ENCODE assay signal across 8 cellular contexts in the genomic region with DNA sequence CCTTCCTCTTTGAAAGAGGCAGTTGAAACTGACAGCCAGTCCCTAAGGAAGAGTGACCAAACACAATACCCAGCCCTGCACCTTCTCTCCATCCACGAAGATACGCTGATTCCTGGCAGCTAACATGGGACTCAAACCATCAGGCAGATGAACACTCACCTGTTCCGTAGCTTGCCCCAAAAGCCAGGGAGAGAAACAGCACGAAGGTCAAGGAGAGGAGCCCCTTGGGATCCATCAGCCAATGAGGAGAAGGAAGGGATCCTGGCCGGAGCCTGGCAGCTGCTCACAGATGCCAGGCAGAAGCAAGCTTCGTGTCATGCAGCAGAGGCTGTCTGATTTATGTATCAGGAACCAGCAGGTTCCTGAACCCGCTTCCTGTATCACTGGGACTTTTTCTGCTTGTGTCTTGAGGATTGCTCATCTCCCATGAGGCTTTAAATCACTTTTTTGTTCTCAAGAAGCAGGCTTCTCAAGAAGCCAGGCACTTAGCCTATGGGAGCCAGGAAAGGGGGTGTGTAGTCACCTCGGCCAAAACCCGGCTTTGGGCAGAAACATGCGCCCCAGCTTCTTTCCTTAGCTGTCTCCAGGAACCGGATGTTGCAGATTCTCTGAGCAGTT. TPM values are rescaled to one million over a fixed set of nuclear protein-coding genes. Genes with fewer than 3 reads are reported as not detected.
DNase-seq lines count a peak whose midpoint lies in the region; ATAC-seq lines count a peak whose summit lies in the region.

A gene with protein sequence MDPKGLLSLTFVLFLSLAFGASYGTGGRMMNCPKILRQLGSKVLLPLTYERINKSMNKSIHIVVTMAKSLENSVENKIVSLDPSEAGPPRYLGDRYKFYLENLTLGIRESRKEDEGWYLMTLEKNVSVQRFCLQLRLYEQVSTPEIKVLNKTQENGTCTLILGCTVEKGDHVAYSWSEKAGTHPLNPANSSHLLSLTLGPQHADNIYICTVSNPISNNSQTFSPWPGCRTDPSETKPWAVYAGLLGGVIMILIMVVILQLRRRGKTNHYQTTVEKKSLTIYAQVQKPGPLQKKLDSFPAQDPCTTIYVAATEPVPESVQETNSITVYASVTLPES (minus strand): TSS at position 334 of the 618 bp plus-strand sequence. CDS start 99 bp downstream, at position 235.

- H3K36me3 Mint-ChIP-seq in activated naive CD4-positive, alpha-beta T cell treated with anti-CD3 and anti-CD28 coated beads, Interleukin-2, amount 50 U/mL, for 24 hours = peaks cover 36% of the 10 kb centered on the region
- peaks cover 55% of the 10 kb centered on the region for H3K36me3 Mint-ChIP-seq in stimulated activated effector memory CD8-positive, alpha-beta T cell treated with anti-CD3 and anti-CD28 coated beads, Interleukin-12 subunit alpha, Interleukin-12 subunit beta, amount 100 ng/mL, for 72 hours

- DNase-seq in stimulated activated effector memory CD8-positive, alpha-beta T cell treated with anti-CD3 and anti-CD28 coated beads, Interleukin-12 subunit alpha, Interleukin-12 subunit beta, amount 100 ng/mL, for 72 hours (ENCODE audit: low spot score in 2 of 2) = peak in 1 of 2 donors; percentile 64
- DNase-seq in Right ventricle myocardium superior = no peak
- no peak for DNase-seq in amniotic stem cell (lab: John Stamatoyannopoulos, UW)
- DNase-seq in NCI-H2171 treated with DMSO at 0.1 percent for 48 hours (lab: John Stamatoyannopoulos, UW) = no peak

- peak within 1 kb of the TSS; percentile 90 for H3K27ac ChIP-seq in BLaER1

- peak within 1 kb of the TSS; percentile 92 for H3K27ac Mint-ChIP-seq in activated naive CD4-positive, alpha-beta T cell treated with anti-CD3 and anti-CD28 coated beads, Interleukin-2, amount 50 U/mL, for 24 hours
- H3K27ac Mint-ChIP-seq in stimulated activated effector memory CD8-positive, alpha-beta T cell treated with anti-CD3 and anti-CD28 coated beads, Interleukin-12 subunit alpha, Interleukin-12 subunit beta, amount 100 ng/mL, for 72 hours = peak within 1 kb of the TSS; percentile 98

- H4K20me1 ChIP-seq in BLaER1 = peaks cover 5% of the 10 kb centered on the region; the same call in 1 of the 2 replicates

- ATAC-seq in GM19324 (IDR thresholded peaks at IDR 0.05; ENCODE audit: low FRiP score, unreplicated experiment) (peak; percentile 48), HG03565 (IDR thresholded peaks at IDR 0.05; ENCODE audit: unreplicated experiment) (peak; percentile 51), Right ventricle myocardium superior (ENCODE audit: poor library complexity) (no peak)
- peak; percentile 78 for ATAC-seq in stimulated activated effector memory CD8-positive, alpha-beta T cell treated with anti-CD3 and anti-CD28 coated beads, Interleukin-12 subunit alpha, Interleukin-12 subunit beta, amount 100 ng/mL, for 72 hours

- H3K9me3 ChIP-seq in BLaER1 = no peaks in the 10 kb centered on the region; the same call in 1 of the 2 replicates

- H3K27me3 Mint-ChIP-seq in activated naive CD4-positive, alpha-beta T cell treated with anti-CD3 and anti-CD28 coated beads, Interleukin-2, amount 50 U/mL, for 24 hours = no peaks in the 10 kb centered on the region

- peaks cover 76% of the 10 kb centered on the region for H3K4me1 ChIP-seq in BLaER1

- no peaks in the 10 kb centered on the region for H3K27me3 ChIP-seq in BLaER1

- H3K4me3 Mint-ChIP-seq in activated naive CD4-positive, alpha-beta T cell treated with anti-CD3 and anti-CD28 coated beads, Interleukin-2, amount 50 U/mL, for 24 hours = peak within 1 kb of the TSS; percentile 98
- peak within 1 kb of the TSS; percentile 76 for H3K4me3 Mint-ChIP-seq in stimulated activated effector memory CD8-positive, alpha-beta T cell treated with anti-CD3 and anti-CD28 coated beads, Interleukin-12 subunit alpha, Interleukin-12 subunit beta, amount 100 ng/mL, for 72 hours

- peaks cover 67% of the 10 kb centered on the region for H3K4me1 Mint-ChIP-seq in activated naive CD4-positive, alpha-beta T cell treated with anti-CD3 and anti-CD28 coated beads, Interleukin-2, amount 50 U/mL, for 24 hours
- H3K4me1 Mint-ChIP-seq in stimulated activated effector memory CD8-positive, alpha-beta T cell treated with anti-CD3 and anti-CD28 coated beads, Interleukin-12 subunit alpha, Interleukin-12 subunit beta, amount 100 ng/mL, for 72 hours = peaks cover 39% of the 10 kb centered on the region

- peak within 1 kb of the TSS; percentile 72 for H3K4me3 ChIP-seq in BLaER1

- peaks cover 21% of the 10 kb centered on the region; the same call in 1 of the 2 replicates for H3K36me3 ChIP-seq in BLaER1

- intact Hi-C loops in Right ventricle myocardium superior (cut with DNase I) = no loop called here

- H3K9ac ChIP-seq in BLaER1 = peak within 1 kb of the TSS; percentile 93

- H3K9me3 Mint-ChIP-seq in activated naive CD4-positive, alpha-beta T cell treated with anti-CD3 and anti-CD28 coated beads, Interleukin-2, amount 50 U/mL, for 24 hours = no peaks in the 10 kb centered on the region
- H3K9me3 Mint-ChIP-seq in stimulated activated effector memory CD8-positive, alpha-beta T cell treated with anti-CD3 and anti-CD28 coated beads, Interleukin-12 subunit alpha, Interleukin-12 subunit beta, amount 100 ng/mL, for 72 hours = no peaks in the 10 kb centered on the region

- peak within 1 kb of the TSS; percentile 95 for H3K4me2 ChIP-seq in BLaER1

RNA-seq across cellular contexts. Expression of the gene that starts here (rescaled TPM):
- 0.27 TPM for total RNA-seq in Right ventricle myocardium superior
